ENCODE assay signal across 35 cellular contexts in genomic region chr6:121765060-121765459, GRCh38.
"Had no signal": no experiment of that assay in that cellular context is flagged by ENCODE, and none has a peak within 500 bp of the region (broad histone marks: within the 10 kb centered on the region; RNA-seq: fewer than 3 reads in every experiment).

No MANE protein-coding gene starts in this region.

- H3K36me3 ChIP-seq: esophagus muscularis mucosa, heart left ventricle, lower lobe of right lung, neutrophil, prostate gland, thoracic aorta, uterus had no signal

- H3K9me3 ChIP-seq: esophagus muscularis mucosa, lower lobe of right lung, mucosa of descending colon, neutrophil, prostate gland, thoracic aorta, uterus had no signal

- H3K4me1 ChIP-seq: foreskin keratinocyte, lower lobe of right lung, prostate gland, uterus had no signal

- H3K4me3 Mint-ChIP-seq: activated CD4-positive, alpha-beta memory T cell treated with anti-CD3 and anti-CD28 coated beads, Interleukin-2, amount 10 ng/mL, durations not matched to agents 7 days and 5 days; activated CD4-positive, alpha-beta T cell treated with anti-CD3 and anti-CD28 coated beads, Interleukin-2, amount 10 ng/mL, durations not matched to agents 24 days and 14 days; activated T-cell treated with anti-CD3 and anti-CD28 coated beads, Interleukin-2, amount 50 U/mL, for 4 hours; activated T-helper 17 cell treated with anti-CD3 and anti-CD28 coated beads, Interleukin-2, amount 50 U/mL, for 72 hours; central memory CD8-positive, alpha-beta T cell; nephron; stimulated activated effector memory CD8-positive, alpha-beta T cell treated with anti-CD3 and anti-CD28 coated beads, Interleukin-12 subunit alpha, Interleukin-12 subunit beta, amount 100 ng/mL, for 72 hours; stimulated activated naive CD8-positive, alpha-beta T cell treated with anti-CD3 and anti-CD28 coated beads, Interleukin-15, Interleukin-2, amounts not matched to agents 100 ng/mL and 50 ng/mL, for 24 hours; T-helper 17 cell had no signal

- ATAC-seq: activated T-cell treated with anti-CD3 and anti-CD28 coated beads, Interleukin-2, amount 50 U/mL, for 4 hours; activated T-helper 17 cell treated with anti-CD3 and anti-CD28 coated beads, Interleukin-2, amount 50 U/mL, for 72 hours; foreskin keratinocyte; heart left ventricle; left lobe of liver; lower lobe of right lung; mucosa of descending colon; sciatic nerve; stimulated activated effector memory CD8-positive, alpha-beta T cell treated with anti-CD3 and anti-CD28 coated beads, Interleukin-12 subunit alpha, Interleukin-12 subunit beta, amount 100 ng/mL, for 72 hours; T-helper 17 cell had no signal

- DNase-seq: activated CD4-positive, alpha-beta memory T cell treated with anti-CD3 and anti-CD28 coated beads, Interleukin-2, amount 10 ng/mL, durations not matched to agents 7 days and 5 days; activated CD4-positive, alpha-beta T cell treated with anti-CD3 and anti-CD28 coated beads, Interleukin-2, amount 10 ng/mL, durations not matched to agents 24 days and 14 days; activated CD4-positive, CD25-positive, alpha-beta regulatory T cell treated with anti-CD3 and anti-CD28 coated beads, Interleukin-2, amount 50 U/mL, for 72 hours; activated CD8-positive, alpha-beta memory T cell treated with anti-CD3 and anti-CD28 coated beads, Interleukin-2, amount 50 U/mL, for 48 hours; activated gamma-delta T cell treated with Interleukin-2 at 50 U/mL for 16 hours; activated naive CD4-positive, alpha-beta T cell treated with anti-CD3 and anti-CD28 coated beads, Interleukin-2, amount 50 U/mL, for 16 hours; activated T-cell treated with anti-CD3 and anti-CD28 coated beads, Interleukin-2, amount 50 U/mL, for 4 hours; amniotic stem cell; dermis blood vessel endothelial cell; effector CD4-positive, alpha-beta T cell; foreskin keratinocyte; heart left ventricle; hypothalamus; kidney glomerular epithelial cell; lower lobe of right lung; mucosa of descending colon; retina; small intestine; stimulated activated CD4-positive, alpha-beta T cell treated with anti-CD3 and anti-CD28 coated beads, Interleukin-4, amount 100 ng/mL, for 24 hours; T-helper 17 cell; T1000; uterus had no signal

- H3K27me3 ChIP-seq: esophagus muscularis mucosa, foreskin keratinocyte, heart left ventricle, neutrophil, uterus had no signal

- FAIRE-seq: bronchial epithelial cell, colon, small intestine had no signal

- H3K4me3 ChIP-seq: esophagus muscularis mucosa, heart left ventricle, lower lobe of right lung, mucosa of descending colon, prostate gland, thoracic aorta, uterus had no signal

- H3K36me3 Mint-ChIP-seq: stimulated activated effector memory CD8-positive, alpha-beta T cell treated with anti-CD3 and anti-CD28 coated beads, Interleukin-12 subunit alpha, Interleukin-12 subunit beta, amount 100 ng/mL, for 72 hours had no signal

- H3K4me1 Mint-ChIP-seq: activated CD4-positive, alpha-beta memory T cell treated with anti-CD3 and anti-CD28 coated beads, Interleukin-2, amount 10 ng/mL, durations not matched to agents 7 days and 5 days; activated T-helper 17 cell treated with anti-CD3 and anti-CD28 coated beads, Interleukin-2, amount 50 U/mL, for 72 hours; central memory CD8-positive, alpha-beta T cell; nephron; stimulated activated effector memory CD8-positive, alpha-beta T cell treated with anti-CD3 and anti-CD28 coated beads, Interleukin-12 subunit alpha, Interleukin-12 subunit beta, amount 100 ng/mL, for 72 hours; T-helper 17 cell had no signal

- H3K27ac Mint-ChIP-seq: activated CD4-positive, alpha-beta memory T cell treated with anti-CD3 and anti-CD28 coated beads, Interleukin-2, amount 10 ng/mL, durations not matched to agents 7 days and 5 days; activated CD4-positive, alpha-beta T cell treated with anti-CD3 and anti-CD28 coated beads, Interleukin-2, amount 10 ng/mL, durations not matched to agents 24 days and 14 days; activated T-helper 17 cell treated with anti-CD3 and anti-CD28 coated beads, Interleukin-2, amount 50 U/mL, for 72 hours; nephron; stimulated activated effector memory CD8-positive, alpha-beta T cell treated with anti-CD3 and anti-CD28 coated beads, Interleukin-12 subunit alpha, Interleukin-12 subunit beta, amount 100 ng/mL, for 72 hours; stimulated activated naive CD8-positive, alpha-beta T cell treated with anti-CD3 and anti-CD28 coated beads, Interleukin-15, Interleukin-2, amounts not matched to agents 100 ng/mL and 50 ng/mL, for 24 hours; T-helper 17 cell had no signal

- H3K27me3 Mint-ChIP-seq: activated CD4-positive, alpha-beta memory T cell treated with anti-CD3 and anti-CD28 coated beads, Interleukin-2, amount 10 ng/mL, durations not matched to agents 7 days and 5 days; activated T-helper 17 cell treated with anti-CD3 and anti-CD28 coated beads, Interleukin-2, amount 50 U/mL, for 72 hours; central memory CD8-positive, alpha-beta T cell; stimulated activated naive CD8-positive, alpha-beta T cell treated with anti-CD3 and anti-CD28 coated beads, Interleukin-15, Interleukin-2, amounts not matched to agents 100 ng/mL and 50 ng/mL, for 24 hours; T-helper 17 cell had no signal

- H3K9me3 Mint-ChIP-seq: stimulated activated naive CD8-positive, alpha-beta T cell treated with anti-CD3 and anti-CD28 coated beads, Interleukin-15, Interleukin-2, amounts not matched to agents 100 ng/mL and 50 ng/mL, for 24 hours had no signal

- H3K27ac ChIP-seq: esophagus muscularis mucosa, foreskin keratinocyte, heart left ventricle, lower lobe of right lung, neutrophil, prostate gland, thoracic aorta, uterus had no signal
